Comparison of ENCODE assay signal across 17 cellular contexts in genomic region chr10:52455095-52455494, GRCh38.
A peak's percentile ranks its signal among the peaks of the same experiment; 100 is the strongest.
DNase-seq lines count a peak whose midpoint lies in the region; ATAC-seq, FAIRE-seq and TF ChIP-seq lines count a peak whose summit lies in the region.
"Had no signal": no experiment of that assay in that cellular context is flagged by ENCODE, and none has a peak within 500 bp of the region (broad histone marks: within the 10 kb centered on the region; RNA-seq: fewer than 3 reads in every experiment).

No MANE protein-coding gene starts in this region.

- no peak overlapping the region for H3K27ac Mint-ChIP-seq in central memory CD8-positive, alpha-beta T cell (ENCODE audit: low read depth)
- no peak overlapping the region for H3K27ac Mint-ChIP-seq in neural progenitor cell
- H3K27ac Mint-ChIP-seq in activated T-helper 1 cell treated with anti-CD3 and anti-CD28 coated beads, Interleukin-12 subunit alpha, Interleukin-12 subunit beta, Interleukin-2, Interleukin-4 antibody, amounts not matched to agents 30 ng/mL and 10 ng/mL and 1 ng/mL, durations not matched to agents 14 hours and 24 hours and 36 hours: no peak overlapping the region
- H3K27ac Mint-ChIP-seq: activated CD8-positive, alpha-beta T cell treated with anti-CD3 and anti-CD28 coated beads for 36 hours; activated naive CD8-positive, alpha-beta T cell treated with anti-CD3 and anti-CD28 coated beads, Interleukin-2, amount 50 U/mL, for 24 hours; T-cell had no signal

- H3K4me2 ChIP-seq in MM.1S (ENCODE audit: low read depth, low read length) (no peak overlapping the region), neural progenitor cell (no peak overlapping the region)

- no peaks in the 10 kb centered on the region for H3K27me3 ChIP-seq in MM.1S (replicated peaks; ENCODE audit: insufficient read depth, low read length)
- H3K27me3 ChIP-seq in neural progenitor cell: no peaks in the 10 kb centered on the region
- H3K27me3 ChIP-seq: cardiac muscle cell, esophagus muscularis mucosa, pancreas had no signal

- H3K27ac ChIP-seq in MM.1S (ENCODE audit: low read length) (no peak overlapping the region), neural progenitor cell (no peak overlapping the region)
- H3K27ac ChIP-seq: cardiac muscle cell, esophagus muscularis mucosa, lower lobe of right lung, pancreas, VCaP had no signal

- FAIRE-seq in RCC 7860 (lab: Jason Lieb, UNC): no peak
- FAIRE-seq: pancreas had no signal

- peak; percentile 10 for ATAC-seq in central memory CD8-positive, alpha-beta T cell (replicated peaks; ENCODE audit: extremely low read depth, poor library complexity, severe bottlenecking)
- ATAC-seq: activated CD8-positive, alpha-beta T cell treated with anti-CD3 and anti-CD28 coated beads for 36 hours; activated naive CD8-positive, alpha-beta T cell treated with anti-CD3 and anti-CD28 coated beads, Interleukin-2, amount 50 U/mL, for 24 hours; lower lobe of right lung; T-cell had no signal

- no peaks in the 10 kb centered on the region for H3K36me3 Mint-ChIP-seq in central memory CD8-positive, alpha-beta T cell (ENCODE audit: insufficient read depth)
- H3K36me3 Mint-ChIP-seq in neural progenitor cell: no peaks in the 10 kb centered on the region
- no peaks in the 10 kb centered on the region for H3K36me3 Mint-ChIP-seq in activated T-helper 1 cell treated with anti-CD3 and anti-CD28 coated beads, Interleukin-12 subunit alpha, Interleukin-12 subunit beta, Interleukin-2, Interleukin-4 antibody, amounts not matched to agents 30 ng/mL and 10 ng/mL and 1 ng/mL, durations not matched to agents 14 hours and 24 hours and 36 hours (ENCODE audit: low read depth)
- H3K36me3 Mint-ChIP-seq: T-cell had no signal

- H3K4me1 Mint-ChIP-seq in central memory CD8-positive, alpha-beta T cell: no peaks in the 10 kb centered on the region
- H3K4me1 Mint-ChIP-seq in neural progenitor cell: peaks cover 9% of the 10 kb centered on the region
- no peaks in the 10 kb centered on the region for H3K4me1 Mint-ChIP-seq in activated T-helper 1 cell treated with anti-CD3 and anti-CD28 coated beads, Interleukin-12 subunit alpha, Interleukin-12 subunit beta, Interleukin-2, Interleukin-4 antibody, amounts not matched to agents 30 ng/mL and 10 ng/mL and 1 ng/mL, durations not matched to agents 14 hours and 24 hours and 36 hours (ENCODE audit: low read depth)
- H3K4me1 Mint-ChIP-seq: activated naive CD8-positive, alpha-beta T cell treated with anti-CD3 and anti-CD28 coated beads, Interleukin-2, amount 50 U/mL, for 24 hours; T-cell had no signal

- H3F3A ChIP-seq in MM.1S (ENCODE audit: insufficient read depth, low read length) (no peaks in the 10 kb centered on the region; the same call in 1 of the 2 replicates), neural progenitor cell (ENCODE audit: low read depth) (peaks cover 18% of the 10 kb centered on the region)

- no peaks in the 10 kb centered on the region for H3K9me3 Mint-ChIP-seq in central memory CD8-positive, alpha-beta T cell
- no peaks in the 10 kb centered on the region for H3K9me3 Mint-ChIP-seq in neural progenitor cell
- no peaks in the 10 kb centered on the region for H3K9me3 Mint-ChIP-seq in activated T-helper 1 cell treated with anti-CD3 and anti-CD28 coated beads, Interleukin-12 subunit alpha, Interleukin-12 subunit beta, Interleukin-2, Interleukin-4 antibody, amounts not matched to agents 30 ng/mL and 10 ng/mL and 1 ng/mL, durations not matched to agents 14 hours and 24 hours and 36 hours
- H3K9me3 Mint-ChIP-seq: activated CD8-positive, alpha-beta T cell treated with anti-CD3 and anti-CD28 coated beads for 36 hours; activated naive CD8-positive, alpha-beta T cell treated with anti-CD3 and anti-CD28 coated beads, Interleukin-2, amount 50 U/mL, for 24 hours had no signal

- H3K27me3 Mint-ChIP-seq in central memory CD8-positive, alpha-beta T cell: no peaks in the 10 kb centered on the region
- no peaks in the 10 kb centered on the region for H3K27me3 Mint-ChIP-seq in neural progenitor cell (ENCODE audit: insufficient read depth, low read depth)
- no peaks in the 10 kb centered on the region for H3K27me3 Mint-ChIP-seq in activated T-helper 1 cell treated with anti-CD3 and anti-CD28 coated beads, Interleukin-12 subunit alpha, Interleukin-12 subunit beta, Interleukin-2, Interleukin-4 antibody, amounts not matched to agents 30 ng/mL and 10 ng/mL and 1 ng/mL, durations not matched to agents 14 hours and 24 hours and 36 hours (ENCODE audit: insufficient read depth)
- H3K27me3 Mint-ChIP-seq: activated CD8-positive, alpha-beta T cell treated with anti-CD3 and anti-CD28 coated beads for 36 hours; activated naive CD8-positive, alpha-beta T cell treated with anti-CD3 and anti-CD28 coated beads, Interleukin-2, amount 50 U/mL, for 24 hours; T-cell had no signal

- H3K79me2 ChIP-seq in MM.1S (ENCODE audit: low read length): no peaks in the 10 kb centered on the region
- no peaks in the 10 kb centered on the region for H3K79me2 ChIP-seq in neural progenitor cell (ENCODE audit: low read depth)

- no peak overlapping the region for H3K4me3 ChIP-seq in MM.1S (ENCODE audit: low read length)
- H3K4me3 ChIP-seq in neural progenitor cell: no peak overlapping the region
- H3K4me3 ChIP-seq: cardiac muscle cell, esophagus muscularis mucosa, lower lobe of right lung, pancreas had no signal

- H3K9ac ChIP-seq in MM.1S (ENCODE audit: low read length) (no peak overlapping the region), neural progenitor cell (no peak overlapping the region)

- H2AFZ ChIP-seq in MM.1S (ENCODE audit: low read length): no peak overlapping the region; the same call in 1 of the 2 replicates
- peak overlapping the region; percentile 3 for H2AFZ ChIP-seq in neural progenitor cell (replicated peaks)

- intact Hi-C loops in activated T-helper 1 cell treated with anti-CD3 and anti-CD28 coated beads, Interleukin-12 subunit alpha, Interleukin-12 subunit beta, Interleukin-2, Interleukin-4 antibody, amounts not matched to agents 30 ng/mL and 10 ng/mL and 1 ng/mL, durations not matched to agents 14 hours and 24 hours and 36 hours (cut with micrococcal nuclease): no loop called here

- H3K36me3 ChIP-seq in MM.1S (replicated peaks; ENCODE audit: insufficient read depth, low read length) (no peaks in the 10 kb centered on the region), neural progenitor cell (no peaks in the 10 kb centered on the region)
- H3K36me3 ChIP-seq: cardiac muscle cell, esophagus muscularis mucosa, lower lobe of right lung, pancreas had no signal

- DNase-seq in EL (peak; percentile 47), MM.1S (peak; percentile 5), neural progenitor cell (ENCODE audit: low spot score) (no peak), hepatic stellate cell (ENCODE audit: low spot score) (no peak), NCI-H2171 (lab: John Stamatoyannopoulos, UW) (no peak), RCC 7860 (ENCODE audit: low spot score) (no peak)
- no peak for DNase-seq in central memory CD8-positive, alpha-beta T cell (ENCODE audit: low spot score in 2 of 2)
- no peak for DNase-seq in activated T-helper 1 cell treated with anti-CD3 and anti-CD28 coated beads, Interleukin-12 subunit alpha, Interleukin-12 subunit beta, Interleukin-2, Interleukin-4 antibody, amounts not matched to agents 30 ng/mL and 10 ng/mL and 1 ng/mL, durations not matched to agents 14 hours and 24 hours and 36 hours (ENCODE audit: low spot score)
- DNase-seq: activated CD8-positive, alpha-beta T cell treated with anti-CD3 and anti-CD28 coated beads for 36 hours; activated naive CD8-positive, alpha-beta T cell treated with anti-CD3 and anti-CD28 coated beads, Interleukin-2, amount 50 U/mL, for 24 hours; lower lobe of right lung; pancreas; stimulated activated CD4-positive, alpha-beta T cell treated with anti-CD3 and anti-CD28 coated beads, Interleukin-2, amount 100 ng/mL, for 48 hours; T-cell had no signal

- no peak for TF ChIP-seq CTCF in MM.1S (IDR thresholded peaks at IDR 0.05; ENCODE audit: low read length)
- TF ChIP-seq CTCF in neural progenitor cell (IDR thresholded peaks at IDR 0.05): no peak

- no peaks in the 10 kb centered on the region for H4K20me1 ChIP-seq in MM.1S (ENCODE audit: insufficient read depth, low read length)
- H4K20me1 ChIP-seq in neural progenitor cell (ENCODE audit: low read depth): no peaks in the 10 kb centered on the region

- H3K9me2 ChIP-seq in MM.1S (replicated peaks; ENCODE audit: insufficient read depth, low read length): no peaks in the 10 kb centered on the region

- peaks cover 9% of the 10 kb centered on the region; the same call in 1 of the 2 replicates for H3K4me1 ChIP-seq in MM.1S (ENCODE audit: low read length)
- peaks cover 51% of the 10 kb centered on the region for H3K4me1 ChIP-seq in neural progenitor cell
- H3K4me1 ChIP-seq: esophagus muscularis mucosa, lower lobe of right lung, pancreas had no signal

- H3K4me3 Mint-ChIP-seq in central memory CD8-positive, alpha-beta T cell: no peak overlapping the region
- H3K4me3 Mint-ChIP-seq in neural progenitor cell: no peak overlapping the region
- H3K4me3 Mint-ChIP-seq in activated T-helper 1 cell treated with anti-CD3 and anti-CD28 coated beads, Interleukin-12 subunit alpha, Interleukin-12 subunit beta, Interleukin-2, Interleukin-4 antibody, amounts not matched to agents 30 ng/mL and 10 ng/mL and 1 ng/mL, durations not matched to agents 14 hours and 24 hours and 36 hours: no peak overlapping the region
- H3K4me3 Mint-ChIP-seq: activated CD8-positive, alpha-beta T cell treated with anti-CD3 and anti-CD28 coated beads for 36 hours; activated naive CD8-positive, alpha-beta T cell treated with anti-CD3 and anti-CD28 coated beads, Interleukin-2, amount 50 U/mL, for 24 hours; T-cell had no signal

- H3K9me3 ChIP-seq in MM.1S (replicated peaks; ENCODE audit: insufficient read depth, low read length) (no peaks in the 10 kb centered on the region), neural progenitor cell (ENCODE audit: low read depth) (no peaks in the 10 kb centered on the region)
- H3K9me3 ChIP-seq: esophagus muscularis mucosa, lower lobe of right lung, pancreas had no signal

Comparison
In these comparisons a context has a peak if more than half of its experiments do, and no peak if none do; other contexts are left out.
1. DNase-seq: peak in EL (single experiment) and MM.1S (single experiment); none in central memory CD8-positive, alpha-beta T cell (0 of 2), neural progenitor cell (single experiment), hepatic stellate cell (single experiment), NCI-H2171 (single experiment), RCC 7860 (single experiment) and activated T-helper 1 cell treated with anti-CD3 and anti-CD28 coated beads, Interleukin-12 subunit alpha, Interleukin-12 subunit beta, Interleukin-2, Interleukin-4 antibody, amounts not matched to agents 30 ng/mL and 10 ng/mL and 1 ng/mL, durations not matched to agents 14 hours and 24 hours and 36 hours (single experiment).